8 cellular contexts compared by ENCODE assay signal in genomic region chrX:41332005-41332404, GRCh38. TPM values are rescaled to one million over a fixed set of nuclear protein-coding genes. Genes with fewer than 3 reads are reported as not detected.
DNase-seq lines count a peak whose midpoint lies in the region; ATAC-seq and TF ChIP-seq lines count a peak whose summit lies in the region.

No MANE protein-coding gene starts in this region.

- no peaks in the 10 kb centered on the region for H3K36me3 ChIP-seq in left lung
- H3K36me3 ChIP-seq in thymus (ENCODE audit: control insufficient read depth, insufficient read depth) = no peaks in the 10 kb centered on the region

- WGBS in thymus = 41% methylated on average over 4 of the region's 4 CpGs

- H3K9me3 ChIP-seq in left lung (no peaks in the 10 kb centered on the region), thymus (ENCODE audit: control insufficient read depth) (no peaks in the 10 kb centered on the region)

- peak overlapping the region; percentile 67 to 96 for H3K4me3 ChIP-seq in left lung
- H3K4me3 ChIP-seq in thymus (ENCODE audit: low read length) = peak overlapping the region; percentile 80

- H3K27ac Mint-ChIP-seq in activated CD8-positive, alpha-beta memory T cell treated with anti-CD3 and anti-CD28 coated beads, Interleukin-2, amount 10 ng/mL, durations not matched to agents 7 days and 5 days = peak overlapping the region; percentile 100
- H3K27ac Mint-ChIP-seq in activated naive CD8-positive, alpha-beta T cell = peak overlapping the region; percentile 100

- peaks cover 16% of the 10 kb centered on the region for H3K36me3 Mint-ChIP-seq in activated CD8-positive, alpha-beta memory T cell treated with anti-CD3 and anti-CD28 coated beads, Interleukin-2, amount 10 ng/mL, durations not matched to agents 7 days and 5 days
- peaks cover 4% of the 10 kb centered on the region for H3K36me3 Mint-ChIP-seq in activated naive CD8-positive, alpha-beta T cell

- peaks cover 8% of the 10 kb centered on the region for H3K4me1 Mint-ChIP-seq in activated CD8-positive, alpha-beta memory T cell treated with anti-CD3 and anti-CD28 coated beads, Interleukin-2, amount 10 ng/mL, durations not matched to agents 7 days and 5 days
- peaks cover 20% of the 10 kb centered on the region for H3K4me1 Mint-ChIP-seq in activated naive CD8-positive, alpha-beta T cell (ENCODE audit: low read depth)

- intact Hi-C loops in left lung (cut with DNase I) = no loop called here

- peaks cover 14 to 15% of the 10 kb centered on the region in 2 donors for H3K4me1 ChIP-seq in left lung
- H3K4me1 ChIP-seq in thymus (ENCODE audit: control insufficient read depth, insufficient read depth, low read length) = peaks cover 3% of the 10 kb centered on the region

- no peaks in the 10 kb centered on the region for H3K9me3 Mint-ChIP-seq in activated CD8-positive, alpha-beta memory T cell treated with anti-CD3 and anti-CD28 coated beads, Interleukin-2, amount 10 ng/mL, durations not matched to agents 7 days and 5 days (ENCODE audit: low read depth)
- no peaks in the 10 kb centered on the region for H3K9me3 Mint-ChIP-seq in activated naive CD8-positive, alpha-beta T cell (ENCODE audit: low read depth)

- H3K27me3 Mint-ChIP-seq in activated CD8-positive, alpha-beta memory T cell treated with anti-CD3 and anti-CD28 coated beads, Interleukin-2, amount 10 ng/mL, durations not matched to agents 7 days and 5 days = no peaks in the 10 kb centered on the region
- no peaks in the 10 kb centered on the region for H3K27me3 Mint-ChIP-seq in activated naive CD8-positive, alpha-beta T cell

- no peak for TF ChIP-seq CTCF in left lung (IDR thresholded peaks at IDR 0.05)

- CTCF ChIA-PET in activated CD8-positive, alpha-beta memory T cell treated with anti-CD3 and anti-CD28 coated beads, Interleukin-2, amount 10 ng/mL, durations not matched to agents 7 days and 5 days (lab: Charles Lee) = interaction anchor here (1.2 kb wide), 1 partner anchor 55 kb away, joined by 3 read pairs; no protein-coding TSS in a partner anchor

- no peak for ATAC-seq in activated CD8-positive, alpha-beta memory T cell treated with anti-CD3 and anti-CD28 coated beads, Interleukin-2, amount 10 ng/mL, durations not matched to agents 7 days and 5 days
- no peak for ATAC-seq in left lung

- peak overlapping the region; percentile 90 for H3K4me3 Mint-ChIP-seq in activated CD8-positive, alpha-beta memory T cell treated with anti-CD3 and anti-CD28 coated beads, Interleukin-2, amount 10 ng/mL, durations not matched to agents 7 days and 5 days
- H3K4me3 Mint-ChIP-seq in activated naive CD8-positive, alpha-beta T cell = peak overlapping the region; percentile 97

- H3K27me3 ChIP-seq in left lung (no peaks in the 10 kb centered on the region), thymus (ENCODE audit: control insufficient read depth, insufficient read depth) (no peaks in the 10 kb centered on the region)

- no peak for DNase-seq in activated CD8-positive, alpha-beta memory T cell treated with anti-CD3 and anti-CD28 coated beads, Interleukin-2, amount 10 ng/mL, durations not matched to agents 7 days and 5 days
- no peak for DNase-seq in activated CD8-positive, alpha-beta memory T cell treated with anti-CD3 and anti-CD28 coated beads, Interleukin-2, amount 50 U/mL, for 48 hours
- DNase-seq in left lung = no peak
- no peak for DNase-seq in NCI-H187 treated with DMSO at 0.1 percent for 48 hours (lab: John Stamatoyannopoulos, UW)
- DNase-seq in NCI-H1105 (lab: John Stamatoyannopoulos, UW) = no peak
- DNase-seq in NOMO-1 treated with dmso at 0.1 percent for 144 hours (lab: John Stamatoyannopoulos, UW; ENCODE audit: unreplicated experiment) = no peak

- H3K27ac ChIP-seq in left lung = peak overlapping the region; percentile 99 to 100
- H3K27ac ChIP-seq in thymus (ENCODE audit: low read depth) = no peak overlapping the region

RNA-seq across cellular contexts. Expression of gene DDX3X, which starts 2.0 kb away (rescaled TPM):
- 100 to 1,000 TPM; 198 to 253 TPM for total RNA-seq in activated CD8-positive, alpha-beta memory T cell treated with anti-CD3 and anti-CD28 coated beads, Interleukin-2, amount 10 ng/mL, durations not matched to agents 7 days and 5 days
- total RNA-seq in left lung = 100 to 1,000 TPM; 252 to 268 TPM
- polyA plus RNA-seq in thymus = 117 TPM
